In genomic region chr2:73423913-73424312, GRCh38 we compare ENCODE assay signal across 26 cellular contexts.
"Had no signal": no experiment of that assay in that cellular context is flagged by ENCODE, and none has a peak within 500 bp of the region (broad histone marks: within the 10 kb centered on the region; RNA-seq: fewer than 3 reads in every experiment).

No MANE protein-coding gene starts in this region.

- FAIRE-seq: urothelium cell line had no signal

- DNase-seq: stimulated activated CD4-positive, alpha-beta T cell treated with anti-CD3 and anti-CD28 coated beads, Interleukin-2, amount 100 ng/mL, for 48 hours; stimulated activated CD4-positive, alpha-beta T cell treated with anti-CD3 and anti-CD28 coated beads, Interleukin-4, amount 100 ng/mL, for 1 hour; stimulated activated CD4-positive, alpha-beta T cell treated with anti-CD3 and anti-CD28 coated beads, Interleukin-4, amount 100 ng/mL, for 24 hours; stimulated activated CD4-positive, alpha-beta T cell treated with anti-CD3 and anti-CD28 coated beads, Interleukin-4, amount 100 ng/mL, for 4 hours; stimulated activated CD8-positive, alpha-beta memory T cell treated with anti-CD3 and anti-CD28 coated beads, Interleukin-4, amount 100 ng/mL, for 48 hours; stimulated activated naive B cell treated with anti-CD40 and anti-IgM and Interleukin-4, amounts not matched to agents 10 μg/mL and 1 μg/mL and 100 μg/mL, for 72 hours; stimulated activated naive CD4-positive, alpha-beta T cell; stimulated activated naive CD4-positive, alpha-beta T cell treated with Interleukin-2 at 50 U/mL for 16 hours; stimulated activated naive CD8-positive, alpha-beta T cell treated with anti-CD3 and anti-CD28 coated beads, Interleukin-15, amount 100 ng/mL, for 72 hours; stimulated activated naive CD8-positive, alpha-beta T cell treated with anti-CD3 and anti-CD28 coated beads, Interleukin-15, Interleukin-2, amounts not matched to agents 100 U/mL and 50 U/mL, for 24 hours; stomach; substantia nigra; testis; thyroid gland; tibial artery; transverse colon; upper lobe of left lung; upper lobe of right lung; uterus had no signal

- H3K36me3 ChIP-seq: thoracic aorta, thyroid gland, uterus had no signal

- ATAC-seq: stimulated activated effector memory CD8-positive, alpha-beta T cell treated with anti-CD3 and anti-CD28 coated beads, Interleukin-12 subunit alpha, Interleukin-12 subunit beta, amount 100 ng/mL, for 72 hours; stimulated activated memory B cell treated with anti-CD40 and anti-IgM and Interleukin-4, amounts not matched to agents 10 μg/mL and 1 μg/mL and 100 μg/mL, for 72 hours; stimulated activated naive B cell treated with anti-CD40 and anti-IgM and Interleukin-4, amounts not matched to agents 10 μg/mL and 1 μg/mL and 100 μg/mL, for 72 hours; stimulated activated naive CD8-positive, alpha-beta T cell treated with anti-CD3 and anti-CD28 coated beads, Interleukin-15, amount 100 ng/mL, for 72 hours; stimulated activated naive CD8-positive, alpha-beta T cell treated with anti-CD3 and anti-CD28 coated beads, Interleukin-15, Interleukin-2, amounts not matched to agents 100 U/mL and 50 U/mL, for 24 hours; upper lobe of right lung had no signal

- H3K27ac ChIP-seq: stomach, suprapubic skin, testis, thoracic aorta, thyroid gland, tibial artery, tibial nerve, transverse colon, upper lobe of left lung, upper lobe of right lung, uterus, vagina had no signal

- H3K9me3 ChIP-seq: stomach, suprapubic skin, testis, thoracic aorta, thyroid gland, tibial artery, tibial nerve, transverse colon, upper lobe of left lung, upper lobe of right lung, uterus, vagina had no signal

- H3K4me3 ChIP-seq: stomach, suprapubic skin, testis, thoracic aorta, thyroid gland, tibial artery, tibial nerve, transverse colon, upper lobe of left lung, upper lobe of right lung, uterus, vagina had no signal

- H3K27me3 ChIP-seq: stomach, suprapubic skin, testis, thyroid gland, tibial artery, tibial nerve, transverse colon, upper lobe of left lung, upper lobe of right lung, uterus, vagina had no signal

- H3K4me1 ChIP-seq: suprapubic skin, tibial nerve, upper lobe of right lung had no signal
